ENCODE assay signal across 20 cellular contexts in the genomic region with DNA sequence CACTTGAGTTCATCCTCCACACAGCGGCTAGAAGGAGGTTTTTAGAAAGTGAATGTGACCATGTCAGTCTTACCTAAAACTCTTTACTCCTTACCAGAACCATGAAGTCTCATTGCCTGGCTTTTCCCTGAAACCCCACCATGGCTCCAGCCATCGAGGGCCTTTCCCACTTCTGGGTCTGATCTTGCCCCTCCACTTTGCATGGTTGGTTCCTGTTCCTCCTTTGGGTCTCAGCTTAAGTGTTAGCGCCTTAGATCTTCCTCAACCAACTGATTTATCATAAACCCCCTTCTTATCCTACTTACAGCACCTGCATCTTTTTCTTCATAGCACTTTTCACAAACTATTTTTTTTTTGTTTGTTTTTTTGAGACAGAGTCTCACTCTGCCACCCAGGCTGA. TPM values are rescaled to one million over a fixed set of nuclear protein-coding genes. Genes with fewer than 3 reads are reported as not detected.
DNase-seq lines count a peak whose midpoint lies in the region; ATAC-seq, FAIRE-seq and TF ChIP-seq lines count a peak whose summit lies in the region.
"Had no signal": no experiment of that assay in that cellular context is flagged by ENCODE, and none has a peak within 500 bp of the region (broad histone marks: within the 10 kb centered on the region; RNA-seq: fewer than 3 reads in every experiment).

No MANE protein-coding gene starts in this region.

- H3K4me1 ChIP-seq in GM12878 (ENCODE audit: control insufficient read depth, insufficient read depth, low read length), result peaks cover 10% of the 10 kb centered on the region
- H3K4me1 ChIP-seq in H9 (ENCODE audit: insufficient read depth, low read length), result no peaks in the 10 kb centered on the region

- H3K79me2 ChIP-seq in GM12878 (ENCODE audit: control insufficient read depth, insufficient read depth, low read length), result no peaks in the 10 kb centered on the region
- H3K79me2 ChIP-seq in H9 (ENCODE audit: insufficient read depth, low read length), result no peaks in the 10 kb centered on the region

- H3K14ac ChIP-seq in H9 (ENCODE audit: insufficient read depth, low read length), result no peak overlapping the region

- H2BK15ac ChIP-seq in H9 (ENCODE audit: low read depth, low read length), result no peak overlapping the region

- H3K56ac ChIP-seq in H9 (ENCODE audit: insufficient read length, low read depth, low read length), result no peak overlapping the region

- H3K36me3 ChIP-seq in GM12878 (ENCODE audit: control insufficient read depth in 2 of 2, insufficient read depth in 2 of 2, low read length in 1 of 2), result no peaks in the 10 kb centered on the region
- H3K36me3 ChIP-seq: BLaER1 treated with 17β-estradiol and CSF1 and Interleukin-3, amounts not matched to agents 10 nM and 100 nM had no signal

- no peak for TF ChIP-seq POLR2A in GM12878 (IDR thresholded peaks at IDR 0.05; ENCODE audit: low read depth, low read length)

- no peak overlapping the region for H4K8ac ChIP-seq in H9 (replicated peaks; ENCODE audit: insufficient read length, low read depth, low read length)

- H3T11ph ChIP-seq in H9 (ENCODE audit: low read length), result no peak overlapping the region

- H2BK20ac ChIP-seq in H9 (ENCODE audit: low read depth, low read length, poor library complexity, severe bottlenecking), result no peak overlapping the region

- H3K27me3 ChIP-seq in GM12878 (replicated peaks in 1 of 2; ENCODE audit: control insufficient read depth in 2 of 2, insufficient read depth in 2 of 2, low read length in 1 of 2) (no peaks in the 10 kb centered on the region), H9 (ENCODE audit: insufficient read depth, low read length) (no peaks in the 10 kb centered on the region)
- H3K27me3 ChIP-seq: BLaER1 treated with 17β-estradiol and CSF1 and Interleukin-3, amounts not matched to agents 10 nM and 100 nM had no signal

- no peak overlapping the region for H4K91ac ChIP-seq in H9 (ENCODE audit: insufficient read length, low read depth, low read length)

- H3K4me3 Mint-ChIP-seq in stimulated activated memory B cell treated with anti-CD40 and anti-IgM and Interleukin-4, amounts not matched to agents 10 μg/mL and 1 μg/mL and 100 μg/mL, for 72 hours, result no peak overlapping the region
- H3K4me3 Mint-ChIP-seq in H9, result no peak overlapping the region
- H3K4me3 Mint-ChIP-seq: CD4-positive, alpha-beta T cell had no signal

- H3K36me3 Mint-ChIP-seq in stimulated activated memory B cell treated with anti-CD40 and anti-IgM and Interleukin-4, amounts not matched to agents 10 μg/mL and 1 μg/mL and 100 μg/mL, for 72 hours, result peaks cover 3% of the 10 kb centered on the region
- peaks cover 0 to 2% (median 0%) of the 10 kb centered on the region in 3 experiments; a peak in 3 of 7 replicates for H3K36me3 Mint-ChIP-seq in H9 (ENCODE audit: insufficient read depth in 1 of 3, low read depth in 3 of 3)

- H2AK5ac ChIP-seq in H9 (ENCODE audit: insufficient read length, low read length), result no peak overlapping the region

- CTCF ChIA-PET in GM12878 (lab: Yijun Ruan, JAX), result no interaction called here

- H3K27ac ChIP-seq in GM12878 (ENCODE audit: control insufficient read depth, insufficient read depth) (peak overlapping the region; percentile 19; the same call in 1 of the 2 replicates), H9 (ENCODE audit: insufficient read length, low read depth, low read length) (no peak overlapping the region)
- H3K27ac ChIP-seq: BLaER1 treated with 17β-estradiol and CSF1 and Interleukin-3, amounts not matched to agents 10 nM and 100 nM had no signal

- in situ Hi-C loops in GM12878 (cut with MboI), result no loop called here

- H3K18ac ChIP-seq in H9 (ENCODE audit: insufficient read length, low read depth, low read length), result no peak overlapping the region

- H3K9ac ChIP-seq in GM12878 (ENCODE audit: control insufficient read depth, insufficient read depth, low read length) (no peak overlapping the region), H9 (ENCODE audit: extremely low read depth, insufficient read length, low read length) (no peak overlapping the region)
- H3K9ac ChIP-seq: BLaER1 treated with 17β-estradiol and CSF1 and Interleukin-3, amounts not matched to agents 10 nM and 100 nM had no signal

- 0% methylated on average over 3 of the region's 3 CpGs for WGBS in GM12878 (ENCODE audit: insufficient coverage, insufficient replicate concordance, low lambda C conversion rate, missing lambda C conversion rate)
- WGBS in H9 (ENCODE audit: extremely low coverage, insufficient read length, low lambda C conversion rate), result no CpG with 5 or more reads among the region's 3 CpGs

- no peak overlapping the region for H3K4ac ChIP-seq in H9 (ENCODE audit: low read depth, low read length)

- intact Hi-C loops in GM12878 (cut with micrococcal nuclease; ENCODE audit: unreplicated experiment), result no loop called here

- peak; percentile 13 for ATAC-seq in GM12878
- peak; percentile 42 for ATAC-seq in stimulated activated memory B cell treated with anti-CD40 and anti-IgM and Interleukin-4, amounts not matched to agents 10 μg/mL and 1 μg/mL and 100 μg/mL, for 72 hours
- no peak for ATAC-seq in HG03342 (IDR thresholded peaks at IDR 0.05; ENCODE audit: unreplicated experiment)
- ATAC-seq: HepG2 had no signal

- no peak for TF ChIP-seq RAD21 in GM12878 (IDR thresholded peaks at IDR 0.05; ENCODE audit: insufficient read depth, low read depth, low read length)

- peak overlapping the region; percentile 83 for H3K27ac Mint-ChIP-seq in stimulated activated memory B cell treated with anti-CD40 and anti-IgM and Interleukin-4, amounts not matched to agents 10 μg/mL and 1 μg/mL and 100 μg/mL, for 72 hours
- no peak overlapping the region for H3K27ac Mint-ChIP-seq in H9
- H3K27ac Mint-ChIP-seq: CD4-positive, alpha-beta T cell had no signal

- SMC1A ChIA-PET in GM12878 (lab: Charles Lee; ENCODE audit: uncharacterized antibody, unreplicated experiment), result interaction anchor here (1.4 kb wide), 1 partner anchor 43 kb away, joined by 3 read pairs; no protein-coding TSS in a partner anchor

- peaks cover under 1% of the 10 kb centered on the region for H3K23me2 ChIP-seq in H9 (ENCODE audit: insufficient read length, low read depth, low read length, poor library complexity, severe bottlenecking)

- no peak overlapping the region for H4K5ac ChIP-seq in H9 (ENCODE audit: insufficient read length, low read depth, low read length)

- peaks cover 32% of the 10 kb centered on the region for H3K4me1 Mint-ChIP-seq in stimulated activated memory B cell treated with anti-CD40 and anti-IgM and Interleukin-4, amounts not matched to agents 10 μg/mL and 1 μg/mL and 100 μg/mL, for 72 hours
- peaks cover 5% of the 10 kb centered on the region in 2 experiments for H3K4me1 Mint-ChIP-seq in H9

- H3K4me2 ChIP-seq in GM12878 (ENCODE audit: control insufficient read depth, insufficient read depth), result 0 out of 2 replicates have a peak overlapping the region, but pooled peaks have one; percentile 7
- no peak overlapping the region for H3K4me2 ChIP-seq in H9 (ENCODE audit: insufficient read depth, insufficient read length, low read length)
- H3K4me2 ChIP-seq: BLaER1 treated with 17β-estradiol and CSF1 and Interleukin-3, amounts not matched to agents 10 nM and 100 nM had no signal

- FAIRE-seq in GM12878 (lab: Jason Lieb, UNC), result peak; percentile 84
- FAIRE-seq: A204.1, D721Med, HepG2 had no signal

- no peak overlapping the region for H2BK5ac ChIP-seq in H9 (ENCODE audit: insufficient read length, low read length)

- H4K20me1 ChIP-seq in GM12878 (ENCODE audit: control insufficient read depth, insufficient read depth), result no peaks in the 10 kb centered on the region
- H4K20me1 ChIP-seq in H9 (ENCODE audit: control insufficient read depth, insufficient read depth, insufficient read length), result no peaks in the 10 kb centered on the region
- H4K20me1 ChIP-seq: BLaER1 treated with 17β-estradiol and CSF1 and Interleukin-3, amounts not matched to agents 10 nM and 100 nM had no signal

- POLR2A ChIA-PET in GM12878 (lab: Charles Lee), result interaction anchor here (0.6 to 1.2 kb wide), 2 partner anchors 19 to 91 kb away, joined by 3 to 4 read pairs; no protein-coding TSS in a partner anchor

- no peak overlapping the region for H2BK120ac ChIP-seq in H9 (ENCODE audit: low read depth, low read length, poor library complexity, severe bottlenecking)

- H2BK12ac ChIP-seq in H9 (ENCODE audit: insufficient read length, low read depth, low read length), result no peak overlapping the region

- H2AFZ ChIP-seq in GM12878 (ENCODE audit: control insufficient read depth, low read depth, low read length) (no peak overlapping the region), H9 (ENCODE audit: low read length) (no peak overlapping the region)

- H3K9me3 ChIP-seq in GM12878 (replicated peaks; ENCODE audit: control insufficient read depth, insufficient read depth, low read length), result no peaks in the 10 kb centered on the region
- H3K9me3 ChIP-seq in H9 (ENCODE audit: control insufficient read depth, low read depth, low read length), result no peaks in the 10 kb centered on the region

- no peaks in the 10 kb centered on the region for H3K79me1 ChIP-seq in H9 (ENCODE audit: insufficient read depth, low read depth, low read length, poor library complexity, severe bottlenecking)

- peaks cover under 1% of the 10 kb centered on the region for H3K9me3 Mint-ChIP-seq in stimulated activated memory B cell treated with anti-CD40 and anti-IgM and Interleukin-4, amounts not matched to agents 10 μg/mL and 1 μg/mL and 100 μg/mL, for 72 hours
- peaks cover under 1 to 1% of the 10 kb centered on the region in 2 experiments; a peak in 4 of 5 replicates for H3K9me3 Mint-ChIP-seq in H9
- H3K9me3 Mint-ChIP-seq: CD4-positive, alpha-beta T cell had no signal

- DNase-seq in GM12865 (ENCODE audit: low read depth), result peak; percentile 35
- peak; percentile 33 for DNase-seq in MV-4-11 (lab: John Stamatoyannopoulos, UW)
- DNase-seq in GM12878 (ENCODE audit: low read depth, low spot score), result no peak
- DNase-seq in SHP77 (lab: John Stamatoyannopoulos, UW), result no peak
- DNase-seq in H9, result no peak
- DNase-seq: CD4-positive, alpha-beta T cell; Karpas-422; NCI-H2029 treated with DMSO at 0.1 percent for 48 hours; NCI-H446 treated with DMSO at 0.1 percent for 48 hours; NCI-H526; NCI-H82; NK-92 treated with Interleukin-12 subunit alpha and Interleukin-12 subunit beta, amount 100 ng/mL, for 24 hours; Right ventricle myocardium superior; RPMI8226 had no signal

- H3K4me3 ChIP-seq in GM12865 (ENCODE audit: low read depth, low read length) (no peak overlapping the region), GM12878 (no peak overlapping the region)
- H3K4me3 ChIP-seq: BLaER1 treated with 17β-estradiol and CSF1 and Interleukin-3, amounts not matched to agents 10 nM and 100 nM had no signal

- RAD21 ChIA-PET in GM12878 (lab: Charles Lee; ENCODE audit: unreplicated experiment), result no interaction called here

- BruUV-seq in GM12878 (replicated peaks; lab: Mats Ljungman, UMichigan), result no TSS peak

- no peak for TF ChIP-seq CTCF in GM12865 (IDR thresholded peaks at IDR 0.05; ENCODE audit: insufficient read depth, low read depth, low read length, missing control alignments)
- TF ChIP-seq CTCF in GM12878 (IDR thresholded peaks at IDR 0.05 in 2 of 3, conservative IDR thresholded peaks at IDR 0.05 in 1 of 3; ENCODE audit: control insufficient read depth in 2 of 3, extremely low read depth in 1 of 3, insufficient read depth in 1 of 3, low read depth in 3 of 3, low read length in 3 of 3), result no peak
- no peak for TF ChIP-seq CTCF in H9 (conservative IDR thresholded peaks at IDR 0.05)

- H3K27me3 Mint-ChIP-seq in stimulated activated memory B cell treated with anti-CD40 and anti-IgM and Interleukin-4, amounts not matched to agents 10 μg/mL and 1 μg/mL and 100 μg/mL, for 72 hours, result no peaks in the 10 kb centered on the region
- H3K27me3 Mint-ChIP-seq in H9 (ENCODE audit: low read depth), result no peaks in the 10 kb centered on the region; the same call in none of the 2 replicates
- H3K27me3 Mint-ChIP-seq: CD4-positive, alpha-beta T cell had no signal

- no peak overlapping the region for H3K23ac ChIP-seq in H9 (ENCODE audit: insufficient read length, low read depth, low read length)

- no peak for TF ChIP-seq EP300 in GM12878 (IDR thresholded peaks at IDR 0.05; ENCODE audit: borderline replicate concordance in 1 of 2, control insufficient read depth in 1 of 2, low read depth in 2 of 2, low read length in 2 of 2)

RNA-seq across cellular contexts. Expression of a gene that starts 45.9 kb away (rescaled TPM):
- total RNA-seq in GM12878 (2013; cell fraction: nucleolus; rRNA removed), result 62.6 and 63.8 TPM in 2 replicates
- total RNA-seq in GM12878 (2014; rRNA removed) (7.6 and 7.9 TPM in 2 replicates), GM12878 (2014; rRNA removed; fragmentation: Illumina TruSeq; extraction: Trizol) (7.1 and 9.1 TPM in 2 replicates), GM12878 (2021) (6.1 and 6.2 TPM in 2 replicates), H9 (2021) (12.1 and 12.9 TPM in 2 replicates)
- polyA plus RNA-seq in GM12878 (2011; ENCODE audit: low read depth), result 3.7 TPM
- polyA plus RNA-seq in GM12878 (2011; rRNA removed) (3.6 and 3.8 TPM in 2 replicates), GM12878 (2014; fragmentation: Illumina TruSeq; extraction: Trizol) (3.5 and 6.8 TPM in 2 replicates), GM12878 (2014; fragmentation: Nextera tagmentation; extraction: Ambion mirVana) (1 to 10 TPM; 4.5 to 6.4 TPM), GM12878 (2014; rRNA removed) (3.9 and 6.2 TPM in 2 replicates), GM12878 (2016; fragmentation: Nextera tagmentation; extraction: Ambion mirVana) (1 to 10 TPM; 7.0 to 7.6 TPM)
- 1.7 and 1.9 TPM in 2 replicates for polyA plus RNA-seq in GM12878 (2011; cell fraction: cytosol; rRNA removed)
- 4.9 and 6.1 TPM in 2 replicates for polyA plus RNA-seq in GM12878 (2011; cell fraction: nucleus; rRNA removed)
- polyA plus RNA-seq in GM12878 (2012), result 1.9 and 2.5 TPM in 2 replicates
- 6.2 and 7.2 TPM in 2 replicates for polyA minus RNA-seq in GM12878 (2011; rRNA and poly(A)+ RNA removed)
- polyA minus RNA-seq in GM12878 (2011; cell fraction: cytosol; rRNA and poly(A)+ RNA removed), result 0.80 and 2.2 TPM in 2 replicates
- polyA minus RNA-seq in GM12878 (2011; cell fraction: nucleus; rRNA and poly(A)+ RNA removed), result 12.0 and 16.6 TPM in 2 replicates

Comparison
In these comparisons a context has a peak if more than half of its experiments do, and no peak if none do; other contexts are left out.
1. DNase-seq: peak in GM12865 (single experiment) and MV-4-11 (single experiment); none in GM12878 (single experiment), SHP77 (0 of 2) and H9 (single experiment).